Comparison of ENCODE assay signal across 8 cellular contexts in the genomic region with DNA sequence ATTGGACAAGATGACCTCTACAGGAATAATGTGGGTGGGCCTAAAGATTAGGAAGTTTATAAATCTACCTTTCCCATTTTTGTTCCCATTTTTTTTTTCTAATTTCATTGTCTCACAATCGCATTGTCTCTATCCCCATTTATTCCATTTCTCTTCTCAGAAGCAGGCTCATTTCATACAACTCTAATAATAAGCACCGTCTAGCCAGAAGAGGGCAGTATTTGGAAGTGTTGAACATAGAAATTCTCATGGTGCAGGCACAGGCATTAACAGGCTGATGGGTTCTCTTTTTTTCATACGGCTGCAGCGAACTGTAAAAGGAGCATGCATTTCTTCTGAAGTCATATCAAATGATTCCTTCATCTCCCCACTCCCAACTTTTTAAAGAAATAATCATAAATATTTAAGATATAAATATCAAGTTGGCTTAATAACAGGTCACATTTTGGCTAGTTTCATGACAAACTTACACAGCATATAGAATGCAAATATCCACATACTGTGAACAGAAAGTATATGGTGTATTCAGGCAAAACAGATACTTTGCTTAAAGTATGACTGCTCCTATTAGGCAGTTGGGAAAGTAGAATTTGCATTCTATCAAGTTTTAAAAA.
A peak's percentile ranks its signal among the peaks of the same experiment; 100 is the strongest.
DNase-seq lines count a peak whose midpoint lies in the region; ATAC-seq lines count a peak whose summit lies in the region.

No MANE protein-coding gene starts in this region.

- no peak overlapping the region for H3K4me3 ChIP-seq in right cardiac atrium (ENCODE audit: low read length)

- no peak overlapping the region for H3K27ac ChIP-seq in right cardiac atrium (ENCODE audit: low read length)

- ATAC-seq in GM19455 (IDR thresholded peaks at IDR 0.05; ENCODE audit: unreplicated experiment) (peak; percentile 82), HG03342 (IDR thresholded peaks at IDR 0.05; ENCODE audit: unreplicated experiment) (peak; percentile 76), right cardiac atrium (peak; percentile 76 to 81)
- peak; percentile 80 to 85 for ATAC-seq in stimulated activated naive B cell treated with anti-CD40 and anti-IgM and Interleukin-4, amounts not matched to agents 10 μg/mL and 1 μg/mL and 100 μg/mL, for 72 hours (replicated peaks)
- no peak for ATAC-seq in activated T-helper 17 cell treated with anti-CD3 and anti-CD28 coated beads, Interleukin-2, amount 50 U/mL, for 72 hours (replicated peaks)

- no peaks in the 10 kb centered on the region for H3K27me3 ChIP-seq in right cardiac atrium (ENCODE audit: control insufficient read depth, insufficient read depth)

- peaks cover 0 to 15% of the 10 kb centered on the region in 2 donors for H3K27me3 Mint-ChIP-seq in stimulated activated naive B cell treated with anti-CD40 and anti-IgM and Interleukin-4, amounts not matched to agents 10 μg/mL and 1 μg/mL and 100 μg/mL, for 72 hours
- H3K27me3 Mint-ChIP-seq in activated T-helper 17 cell treated with anti-CD3 and anti-CD28 coated beads, Interleukin-2, amount 50 U/mL, for 72 hours, result peaks cover 21% of the 10 kb centered on the region

- H3K4me1 ChIP-seq in right cardiac atrium (ENCODE audit: control insufficient read depth, insufficient read depth, low read length), result no peaks in the 10 kb centered on the region

- no peaks in the 10 kb centered on the region for H3K9me3 Mint-ChIP-seq in stimulated activated naive B cell treated with anti-CD40 and anti-IgM and Interleukin-4, amounts not matched to agents 10 μg/mL and 1 μg/mL and 100 μg/mL, for 72 hours
- H3K9me3 Mint-ChIP-seq in activated T-helper 17 cell treated with anti-CD3 and anti-CD28 coated beads, Interleukin-2, amount 50 U/mL, for 72 hours, result no peaks in the 10 kb centered on the region

- no peaks in the 10 kb centered on the region for H3K36me3 Mint-ChIP-seq in stimulated activated naive B cell treated with anti-CD40 and anti-IgM and Interleukin-4, amounts not matched to agents 10 μg/mL and 1 μg/mL and 100 μg/mL, for 72 hours
- no peaks in the 10 kb centered on the region for H3K36me3 Mint-ChIP-seq in activated T-helper 17 cell treated with anti-CD3 and anti-CD28 coated beads, Interleukin-2, amount 50 U/mL, for 72 hours (ENCODE audit: low read depth)

- WGBS in right cardiac atrium, result 7% methylated on average over 4 of the region's 4 CpGs

- H3K4me1 Mint-ChIP-seq in stimulated activated naive B cell treated with anti-CD40 and anti-IgM and Interleukin-4, amounts not matched to agents 10 μg/mL and 1 μg/mL and 100 μg/mL, for 72 hours, result no peaks in the 10 kb centered on the region
- H3K4me1 Mint-ChIP-seq in activated T-helper 17 cell treated with anti-CD3 and anti-CD28 coated beads, Interleukin-2, amount 50 U/mL, for 72 hours, result no peaks in the 10 kb centered on the region

- no peak overlapping the region for H3K27ac Mint-ChIP-seq in stimulated activated naive B cell treated with anti-CD40 and anti-IgM and Interleukin-4, amounts not matched to agents 10 μg/mL and 1 μg/mL and 100 μg/mL, for 72 hours
- H3K27ac Mint-ChIP-seq in activated T-helper 17 cell treated with anti-CD3 and anti-CD28 coated beads, Interleukin-2, amount 50 U/mL, for 72 hours, result no peak overlapping the region

- H3K4me3 Mint-ChIP-seq in stimulated activated naive B cell treated with anti-CD40 and anti-IgM and Interleukin-4, amounts not matched to agents 10 μg/mL and 1 μg/mL and 100 μg/mL, for 72 hours, result no peak overlapping the region
- no peak overlapping the region for H3K4me3 Mint-ChIP-seq in activated T-helper 17 cell treated with anti-CD3 and anti-CD28 coated beads, Interleukin-2, amount 50 U/mL, for 72 hours

- intact Hi-C loops in right cardiac atrium (cut with DNase I), result loop anchor here in 2 of 4 donors (5.0 to 10.0 kb wide), 2 partner anchors 222 to 224 kb away; no protein-coding TSS in a partner anchor

- no peaks in the 10 kb centered on the region for H3K9me3 ChIP-seq in right cardiac atrium (ENCODE audit: control insufficient read depth, low read length)

- DNase-seq in DMS53 (lab: John Stamatoyannopoulos, UW) (peak; percentile 87), NCI-H226 (peak; percentile 42), amniotic epithelial cell (ENCODE audit: low read depth) (peak; percentile 73), right cardiac atrium (no peak)
- no peak for DNase-seq in stimulated activated naive B cell treated with anti-CD40 and anti-IgM and Interleukin-4, amounts not matched to agents 10 μg/mL and 1 μg/mL and 100 μg/mL, for 72 hours

Comparison
In these comparisons a context has a peak if more than half of its experiments do, and no peak if none do; other contexts are left out.
1. DNase-seq: peak in DMS53 (single experiment), NCI-H226 (single experiment) and amniotic epithelial cell (single experiment); none in right cardiac atrium (0 of 3) and stimulated activated naive B cell treated with anti-CD40 and anti-IgM and Interleukin-4, amounts not matched to agents 10 μg/mL and 1 μg/mL and 100 μg/mL, for 72 hours (single experiment).